ENCODE assay signal across 1 cellular context in the genomic region with DNA sequence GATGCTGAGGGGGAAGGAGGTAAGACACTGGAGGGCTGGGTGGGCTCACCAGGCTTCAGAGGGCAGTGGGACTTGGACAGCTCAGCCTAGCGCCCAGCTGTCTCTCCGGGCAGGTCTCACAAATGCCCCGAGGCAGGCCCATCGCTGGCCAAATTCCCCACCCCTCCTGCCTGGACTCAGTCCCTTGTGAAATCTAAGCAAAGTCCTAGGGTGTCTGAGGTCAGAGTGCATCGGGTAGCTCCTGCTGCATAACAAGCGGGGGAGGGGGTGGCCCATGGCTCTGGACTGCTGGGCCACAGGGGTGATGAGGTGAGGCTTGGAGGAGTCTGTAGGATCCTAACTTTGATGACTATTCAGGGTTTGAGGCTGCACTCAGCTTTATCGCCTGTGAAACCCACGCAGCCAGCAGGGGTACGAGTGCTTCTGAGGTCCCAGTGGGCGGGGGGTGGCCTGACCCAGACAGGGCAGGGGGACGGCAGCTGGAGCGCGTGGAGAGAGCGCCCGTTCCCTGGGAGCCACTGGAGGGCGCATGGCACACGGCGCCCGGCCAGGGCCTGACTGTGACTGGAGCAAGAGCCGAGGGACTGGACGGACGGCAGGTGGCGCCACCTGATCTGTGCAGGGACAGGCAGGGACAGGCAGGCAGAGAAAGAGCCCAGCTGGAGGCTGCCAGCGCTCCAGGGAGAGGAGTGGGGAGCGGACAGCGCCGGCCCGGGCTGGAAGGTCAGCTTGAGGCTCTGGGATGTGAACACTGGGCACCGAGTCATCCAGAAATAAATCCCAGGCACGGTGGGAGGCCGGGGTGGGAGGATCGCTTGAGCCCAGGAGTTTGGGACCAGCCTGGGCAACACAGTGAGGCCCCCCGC.
TF ChIP-seq lines count a peak whose summit lies in the region.

No MANE protein-coding gene starts in this region.

TF ChIP-seq in K562, 482 proteins besides CTCF, POLR2A, EP300 and RAD21 (continued from another document):
- TF ChIP-seq, protein P1, sequence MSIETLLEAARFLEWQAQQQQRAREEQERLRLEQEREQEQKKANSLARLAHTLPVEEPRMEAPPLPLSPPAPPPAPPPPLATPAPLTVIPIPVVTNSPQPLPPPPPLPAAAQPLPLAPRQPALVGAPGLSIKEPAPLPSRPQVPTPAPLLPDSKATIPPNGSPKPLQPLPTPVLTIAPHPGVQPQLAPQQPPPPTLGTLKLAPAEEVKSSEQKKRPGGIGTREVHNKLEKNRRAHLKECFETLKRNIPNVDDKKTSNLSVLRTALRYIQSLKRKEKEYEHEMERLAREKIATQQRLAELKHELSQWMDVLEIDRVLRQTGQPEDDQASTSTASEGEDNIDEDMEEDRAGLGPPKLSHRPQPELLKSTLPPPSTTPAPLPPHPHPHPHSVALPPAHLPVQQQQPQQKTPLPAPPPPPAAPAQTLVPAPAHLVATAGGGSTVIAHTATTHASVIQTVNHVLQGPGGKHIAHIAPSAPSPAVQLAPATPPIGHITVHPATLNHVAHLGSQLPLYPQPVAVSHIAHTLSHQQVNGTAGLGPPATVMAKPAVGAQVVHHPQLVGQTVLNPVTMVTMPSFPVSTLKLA (conservative IDR thresholded peaks at IDR 0.05): peak in 1 of 2 experiments; percentile 67; a peak in 2 of 4 replicates
- TF ChIP-seq, protein P2, sequence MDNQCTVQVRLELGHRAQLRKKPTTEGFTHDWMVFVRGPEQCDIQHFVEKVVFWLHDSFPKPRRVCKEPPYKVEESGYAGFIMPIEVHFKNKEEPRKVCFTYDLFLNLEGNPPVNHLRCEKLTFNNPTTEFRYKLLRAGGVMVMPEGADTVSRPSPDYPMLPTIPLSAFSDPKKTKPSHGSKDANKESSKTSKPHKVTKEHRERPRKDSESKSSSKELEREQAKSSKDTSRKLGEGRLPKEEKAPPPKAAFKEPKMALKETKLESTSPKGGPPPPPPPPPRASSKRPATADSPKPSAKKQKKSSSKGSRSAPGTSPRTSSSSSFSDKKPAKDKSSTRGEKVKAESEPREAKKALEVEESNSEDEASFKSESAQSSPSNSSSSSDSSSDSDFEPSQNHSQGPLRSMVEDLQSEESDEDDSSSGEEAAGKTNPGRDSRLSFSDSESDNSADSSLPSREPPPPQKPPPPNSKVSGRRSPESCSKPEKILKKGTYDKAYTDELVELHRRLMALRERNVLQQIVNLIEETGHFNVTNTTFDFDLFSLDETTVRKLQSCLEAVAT (IDR thresholded peaks at IDR 0.05): peak in 1 of 2 experiments; percentile 93; a peak in 2 of 4 replicates
- TF ChIP-seq KAT8 (IDR thresholded peaks at IDR 0.05; ENCODE audit: low read depth) (no peak), ZNF239 (CRISPR knock-in tag; IDR thresholded peaks at IDR 0.05) (no peak), DPF2 (IDR thresholded peaks at IDR 0.05) (0 out of 2 replicates have a peak, but pooled peaks have one; percentile 11), ZZZ3 (IDR thresholded peaks at IDR 0.05) (no peak), ZC3H8 (IDR thresholded peaks at IDR 0.05) (no peak), GTF2E2 (tag; IDR thresholded peaks at IDR 0.05) (no peak), ZNF75A (CRISPR knock-in tag; IDR thresholded peaks at IDR 0.05) (no peak), ARID2 (IDR thresholded peaks at IDR 0.05) (peak; percentile 100), KLF13 (tag; IDR thresholded peaks at IDR 0.05; ENCODE audit: borderline replicate concordance, low read depth) (0 out of 2 replicates have a peak, but pooled peaks have one; percentile 39), ETV1 (tag; conservative IDR thresholded peaks at IDR 0.05; ENCODE audit: low read depth) (no peak), HMGXB4 (CRISPR knock-in tag; IDR thresholded peaks at IDR 0.05) (peak; percentile 83; the same call in 1 of the 2 replicates), CEBPG (CRISPR knock-in tag; IDR thresholded peaks at IDR 0.05) (0 out of 2 replicates have a peak, but pooled peaks have one; percentile 17), CEBPG (tag; conservative IDR thresholded peaks at IDR 0.05 in 1 of 2, IDR thresholded peaks at IDR 0.05 in 1 of 2) (no peak), NR2C2 (CRISPR knock-in tag; IDR thresholded peaks at IDR 0.05) (peak; percentile 52; the same call in 1 of the 2 replicates), NR2C2 (tag; IDR thresholded peaks at IDR 0.05) (no peak), SREBF1 (IDR thresholded peaks at IDR 0.05; ENCODE audit: borderline replicate concordance, low read depth, low read length) (peak; percentile 57; the same call in 1 of the 2 replicates), RFX1 (IDR thresholded peaks at IDR 0.05) (no peak), ATF7 (IDR thresholded peaks at IDR 0.05) (0 out of 2 replicates have a peak, but pooled peaks have one; percentile 33), NEUROD1 (IDR thresholded peaks at IDR 0.05; ENCODE audit: borderline replicate concordance, low read depth, low read length, partially characterized antibody) (peak; percentile 71), E2F6 (IDR thresholded peaks at IDR 0.05; ENCODE audit: borderline replicate concordance in 1 of 2, extremely low read depth in 1 of 2, insufficient read depth in 1 of 2, insufficient read length in 1 of 2, low read depth in 1 of 2, low read length in 1 of 2, poor library complexity in 1 of 2, severe bottlenecking in 1 of 2) (peak in 1 of 2 experiments; percentile 63), TARDBP (IDR thresholded peaks at IDR 0.05) (peak; percentile 72; the same call in 1 of the 2 replicates), CC2D1A (IDR thresholded peaks at IDR 0.05) (peak; percentile 89), EGR1 (conservative IDR thresholded peaks at IDR 0.05) (peak; percentile 71), NBN (IDR thresholded peaks at IDR 0.05; ENCODE audit: low read depth) (0 out of 2 replicates have a peak, but pooled peaks have one; percentile 57), RBFOX2 (IDR thresholded peaks at IDR 0.05; ENCODE audit: low read depth, low read length) (peak; percentile 41), ZFP91 (CRISPR knock-in tag; IDR thresholded peaks at IDR 0.05) (0 out of 2 replicates have a peak, but pooled peaks have one; percentile 45), ZNF407 (IDR thresholded peaks at IDR 0.05; ENCODE audit: low read depth) (no peak), BDP1 (IDR thresholded peaks at IDR 0.05; ENCODE audit: insufficient read depth, insufficient read length) (no peak)
- TF ChIP-seq, protein P3, sequence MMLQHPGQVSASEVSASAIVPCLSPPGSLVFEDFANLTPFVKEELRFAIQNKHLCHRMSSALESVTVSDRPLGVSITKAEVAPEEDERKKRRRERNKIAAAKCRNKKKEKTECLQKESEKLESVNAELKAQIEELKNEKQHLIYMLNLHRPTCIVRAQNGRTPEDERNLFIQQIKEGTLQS (IDR thresholded peaks at IDR 0.05): no peak
- TF ChIP-seq, protein P3 (CRISPR knock-in tag; conservative IDR thresholded peaks at IDR 0.05): peak; percentile 63; the same call in 1 of the 2 replicates
